ENCODE assay signal across 8 cellular contexts in the genomic region with DNA sequence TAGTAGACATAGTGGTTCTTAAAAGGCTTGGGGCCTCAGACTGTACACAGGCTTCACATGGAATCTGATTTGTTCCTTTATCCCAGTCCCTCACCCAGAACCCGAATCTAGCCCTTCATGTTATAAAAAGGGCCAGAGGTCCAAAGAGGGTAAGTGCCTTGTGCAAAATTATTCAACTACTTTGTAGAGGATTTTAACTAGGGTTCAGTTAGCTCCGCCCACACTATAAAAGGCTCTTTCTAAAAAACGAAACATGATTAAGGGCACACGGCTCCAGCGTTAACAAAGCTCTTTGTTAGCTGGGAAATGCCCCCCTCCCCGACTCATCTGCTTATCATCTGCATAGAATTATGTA. TPM values are rescaled to one million over a fixed set of nuclear protein-coding genes. Genes with fewer than 3 reads are reported as not detected.
DNase-seq lines count a peak whose midpoint lies in the region; ATAC-seq and TF ChIP-seq lines count a peak whose summit lies in the region.

No MANE protein-coding gene starts in this region.

- H3K27me3 ChIP-seq in CD4-positive, CD25-positive, alpha-beta regulatory T cell (ENCODE audit: control insufficient read depth, insufficient read depth, low read length): no peaks in the 10 kb centered on the region

- peaks cover 9 to 26% (median 17%) of the 10 kb centered on the region in 4 donors for H3K4me1 Mint-ChIP-seq in CD4-positive, CD25-positive, alpha-beta regulatory T cell
- peaks cover 27% of the 10 kb centered on the region for H3K4me1 Mint-ChIP-seq in central memory CD8-positive, alpha-beta T cell
- H3K4me1 Mint-ChIP-seq in nephron: peaks cover 35% of the 10 kb centered on the region

- no peaks in the 10 kb centered on the region for H3K36me3 ChIP-seq in CD4-positive, CD25-positive, alpha-beta regulatory T cell (ENCODE audit: control insufficient read depth, insufficient read depth, low read length)
- H3K36me3 ChIP-seq in KOPT-K1 (ENCODE audit: insufficient read depth, low read length): peaks cover 33% of the 10 kb centered on the region

- peak overlapping the region; percentile 83 for H3K4me3 ChIP-seq in CD4-positive, CD25-positive, alpha-beta regulatory T cell (ENCODE audit: low read depth, low read length)

- peak overlapping the region in 1 of 3 donors; percentile 56 for H3K27ac Mint-ChIP-seq in CD4-positive, CD25-positive, alpha-beta regulatory T cell
- H3K27ac Mint-ChIP-seq in central memory CD8-positive, alpha-beta T cell (ENCODE audit: low read depth): no peak overlapping the region
- peak overlapping the region in 2 of 3 experiments; percentile 51 to 92 for H3K27ac Mint-ChIP-seq in nephron

- peaks cover 24% of the 10 kb centered on the region for H3K27me3 Mint-ChIP-seq in CD4-positive, CD25-positive, alpha-beta regulatory T cell
- H3K27me3 Mint-ChIP-seq in central memory CD8-positive, alpha-beta T cell: peaks cover 11% of the 10 kb centered on the region
- H3K27me3 Mint-ChIP-seq in nephron (ENCODE audit: low read depth): peaks cover 39% of the 10 kb centered on the region

- H3K27ac ChIP-seq in CD4-positive, CD25-positive, alpha-beta regulatory T cell (ENCODE audit: insufficient read depth, low read length, poor library complexity, severe bottlenecking): peak overlapping the region; percentile 73
- H3K27ac ChIP-seq in KOPT-K1 (ENCODE audit: low read depth, low read length, poor library complexity, severe bottlenecking): peak overlapping the region; percentile 94

- no peaks in the 10 kb centered on the region for H3K9me3 ChIP-seq in CD4-positive, CD25-positive, alpha-beta regulatory T cell (ENCODE audit: control insufficient read depth in 2 of 2, low read length in 2 of 2)
- no peaks in the 10 kb centered on the region for H3K9me3 ChIP-seq in KOPT-K1 (ENCODE audit: insufficient read depth, low read length, poor library complexity, severe bottlenecking)

- peaks cover 19% of the 10 kb centered on the region for H3K36me3 Mint-ChIP-seq in CD4-positive, CD25-positive, alpha-beta regulatory T cell
- peaks cover 14% of the 10 kb centered on the region for H3K36me3 Mint-ChIP-seq in central memory CD8-positive, alpha-beta T cell (ENCODE audit: insufficient read depth)
- peaks cover 28% of the 10 kb centered on the region for H3K36me3 Mint-ChIP-seq in nephron (ENCODE audit: low read depth)

- no peaks in the 10 kb centered on the region for H3K9me3 Mint-ChIP-seq in CD4-positive, CD25-positive, alpha-beta regulatory T cell
- H3K9me3 Mint-ChIP-seq in central memory CD8-positive, alpha-beta T cell: no peaks in the 10 kb centered on the region
- no peaks in the 10 kb centered on the region for H3K9me3 Mint-ChIP-seq in nephron

- TF ChIP-seq CTCF in nephron (IDR thresholded peaks at IDR 0.05; ENCODE audit: unreplicated experiment in 3 of 3): no peak

- no peak for DNase-seq in CD4-positive, CD25-positive, alpha-beta regulatory T cell
- no peak for DNase-seq in central memory CD8-positive, alpha-beta T cell (ENCODE audit: low spot score in 2 of 2)
- no peak for DNase-seq in stimulated activated CD4-positive, alpha-beta T cell treated with anti-CD3 and anti-CD28 coated beads, Interleukin-4, amount 100 ng/mL, for 1 hour
- no peak for DNase-seq in NCI-H2029 (lab: John Stamatoyannopoulos, UW)
- DNase-seq in stimulated activated CD4-positive, alpha-beta T cell treated with anti-CD3 and anti-CD28 coated beads, Interleukin-2, amount 100 ng/mL, for 24 hours: no peak

- peak in 1 of 2 donors; percentile 0 for ATAC-seq in CD4-positive, CD25-positive, alpha-beta regulatory T cell (ENCODE audit: low read depth in 2 of 2)
- ATAC-seq in central memory CD8-positive, alpha-beta T cell (replicated peaks; ENCODE audit: extremely low read depth, poor library complexity, severe bottlenecking): peak; percentile 26
- ATAC-seq in GM18870 (IDR thresholded peaks at IDR 0.05; ENCODE audit: unreplicated experiment): no peak

- H3K4me1 ChIP-seq in CD4-positive, CD25-positive, alpha-beta regulatory T cell (ENCODE audit: control insufficient read depth, insufficient read depth, low read length, poor library complexity, severe bottlenecking): peaks cover 37% of the 10 kb centered on the region

- H3K4me3 Mint-ChIP-seq in CD4-positive, CD25-positive, alpha-beta regulatory T cell: peak overlapping the region; percentile 85 to 97 (median 94)
- H3K4me3 Mint-ChIP-seq in central memory CD8-positive, alpha-beta T cell: peak overlapping the region; percentile 86
- H3K4me3 Mint-ChIP-seq in nephron: peak overlapping the region; percentile 88 to 96 (median 96)

RNA-seq across cellular contexts. Expression of gene SOCS2, which starts 3.2 kb away (rescaled TPM):
- total RNA-seq in CD4-positive, CD25-positive, alpha-beta regulatory T cell: 10.4 TPM
- polyA plus RNA-seq in CD4-positive, CD25-positive, alpha-beta regulatory T cell: 10 to 100 TPM; 18.6 to 26.7 (median 24.6) TPM
